In the genomic region with DNA sequence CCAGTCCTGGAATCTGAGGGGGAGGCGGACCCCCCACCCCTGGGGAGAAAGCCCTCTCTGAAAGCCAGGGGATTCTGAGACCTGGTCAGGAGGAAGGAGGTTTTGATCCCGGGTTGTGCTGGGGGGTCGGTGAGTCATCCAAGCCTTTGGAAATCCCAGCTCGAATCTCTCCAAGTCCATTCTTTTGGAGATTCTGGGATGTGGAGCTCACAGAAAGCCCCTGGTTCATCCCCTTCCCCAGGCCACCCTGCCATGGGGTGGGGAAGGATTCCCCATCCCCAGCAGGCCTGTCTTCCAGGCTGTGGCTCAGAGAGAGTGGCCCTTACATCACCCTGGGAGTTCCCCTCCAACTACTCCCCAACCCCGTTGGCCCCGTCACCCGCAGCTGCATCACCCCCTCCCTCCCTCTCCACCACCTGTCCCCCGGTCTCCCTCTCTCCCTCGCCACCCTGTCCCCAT, we compare ENCODE assay signal across 10 cellular contexts. TPM values are rescaled to one million over a fixed set of nuclear protein-coding genes. Genes with fewer than 3 reads are reported as not detected.
A peak's percentile ranks its signal among the peaks of the same experiment; 100 is the strongest.
DNase-seq lines count a peak whose midpoint lies in the region; ATAC-seq and TF ChIP-seq lines count a peak whose summit lies in the region.
"Had no signal": no experiment of that assay in that cellular context is flagged by ENCODE, and none has a peak within 500 bp of the region (broad histone marks: within the 10 kb centered on the region; RNA-seq: fewer than 3 reads in every experiment).

No MANE protein-coding gene starts in this region.

- no peaks in the 10 kb centered on the region for H3K9me3 Mint-ChIP-seq in memory B cell
- H3K9me3 Mint-ChIP-seq: naive thymus-derived CD8-positive, alpha-beta T cell; T-cell had no signal

- no peak overlapping the region for H3K27ac Mint-ChIP-seq in memory B cell
- H3K27ac Mint-ChIP-seq: T-cell had no signal

- CTCF ChIA-PET in Panc1 (lab: Charles Lee): no interaction called here
- CTCF ChIA-PET in A673 (lab: Charles Lee): no interaction called here

- H3K4me3 Mint-ChIP-seq in memory B cell: no peak overlapping the region
- H3K4me3 Mint-ChIP-seq: naive thymus-derived CD8-positive, alpha-beta T cell; T-cell had no signal

- H3K4me3 ChIP-seq in H7 (ENCODE audit: insufficient read depth, low read depth, low read length) (no peak overlapping the region), Panc1 (ENCODE audit: low read depth in 2 of 2, low read length in 2 of 2) (no peak overlapping the region), A673 (ENCODE audit: low read depth, low read length, poor library complexity, severe bottlenecking) (no peak overlapping the region)

- BruUV-seq in Panc1 (replicated peaks; lab: Mats Ljungman, UMichigan) (no TSS peak), A673 (replicated peaks; lab: Mats Ljungman, UMichigan) (no TSS peak)

- H3K4me1 Mint-ChIP-seq in memory B cell: peaks cover 26% of the 10 kb centered on the region

- in situ Hi-C loops in Panc1 (cut with HindIII; ENCODE audit: low pct_unique_long_range_greater_than_20kb, low sequenced_read_pairs): no loop called here

- ATAC-seq in Panc1 (no peak; the same call in 1 of the 2 replicates), memory B cell (ENCODE audit: low read depth) (peak; percentile 43), GM18517 (IDR thresholded peaks at IDR 0.05; ENCODE audit: unreplicated experiment) (no peak), GM18861 (IDR thresholded peaks at IDR 0.05; ENCODE audit: unreplicated experiment) (no peak)
- ATAC-seq: T-cell had no signal

- DNase-seq in GF-D8 (lab: John Stamatoyannopoulos, UW) (peak; percentile 15), H7 (peak; percentile 88), Panc1 (ENCODE audit: low read depth, low spot score) (no peak), memory B cell (ENCODE audit: low spot score in 2 of 2) (no peak), A673 (ENCODE audit: low spot score) (no peak), pons (ENCODE audit: low spot score) (no peak)
- DNase-seq: naive thymus-derived CD8-positive, alpha-beta T cell had no signal

- H3K36me3 ChIP-seq in H7 (replicated peaks; ENCODE audit: control insufficient read depth, insufficient read depth, low read length): no peaks in the 10 kb centered on the region
- H3K36me3 ChIP-seq in Panc1 (ENCODE audit: control insufficient read depth, insufficient read depth, low read length): no peaks in the 10 kb centered on the region
- no peaks in the 10 kb centered on the region for H3K36me3 ChIP-seq in A673 (ENCODE audit: insufficient read depth, low read length, poor library complexity, severe bottlenecking)

- peaks cover 9% of the 10 kb centered on the region for H3K27me3 Mint-ChIP-seq in memory B cell

- H3K4me1 ChIP-seq in Panc1 (ENCODE audit: control insufficient read depth, insufficient read depth, low read length) (peaks cover 54% of the 10 kb centered on the region), A673 (ENCODE audit: insufficient read depth, low read length, poor library complexity, severe bottlenecking) (peaks cover 7% of the 10 kb centered on the region)

- POLR2A ChIA-PET in Panc1 (lab: Charles Lee) (no interaction called here), A673 (lab: Charles Lee; ENCODE audit: low non-redundant PET) (interaction anchor here (0.6 kb wide), 1 partner anchor 8 kb away, joined by 5 read pairs; no protein-coding TSS in a partner anchor)

- no peak for TF ChIP-seq CTCF in Panc1 (IDR thresholded peaks at IDR 0.05)
- TF ChIP-seq CTCF in A673 (conservative IDR thresholded peaks at IDR 0.05; ENCODE audit: low read depth, low read length): no peak

- no peaks in the 10 kb centered on the region for H3K9me3 ChIP-seq in Panc1 (ENCODE audit: control insufficient read depth, insufficient read depth, low read depth, low read length)
- no peaks in the 10 kb centered on the region for H3K9me3 ChIP-seq in A673 (ENCODE audit: low read depth, low read length, poor library complexity, severe bottlenecking)

- intact Hi-C loops in Panc1 (cut with micrococcal nuclease; ENCODE audit: unreplicated experiment): loop anchor here (10.0 kb wide), 1 partner anchor 186 kb away; no protein-coding TSS in a partner anchor
- intact Hi-C loops in A673 (cut with micrococcal nuclease; ENCODE audit: unreplicated experiment): no loop called here

- peak overlapping the region; percentile 78 for H3K27ac ChIP-seq in Panc1 (ENCODE audit: low read length)
- H3K27ac ChIP-seq in A673 (ENCODE audit: low read depth, low read length, poor library complexity, severe bottlenecking): no peak overlapping the region

- H3K27me3 ChIP-seq in H7 (ENCODE audit: control insufficient read depth, insufficient read depth, low read length) (peaks cover 10% of the 10 kb centered on the region), Panc1 (ENCODE audit: control insufficient read depth, insufficient read depth, low read length) (no peaks in the 10 kb centered on the region), A673 (replicated peaks; ENCODE audit: insufficient read depth, low read depth, low read length, poor library complexity) (peaks cover 11% of the 10 kb centered on the region)

- no peaks in the 10 kb centered on the region for H3K36me3 Mint-ChIP-seq in memory B cell
- H3K36me3 Mint-ChIP-seq: naive thymus-derived CD8-positive, alpha-beta T cell; T-cell had no signal

RNA-seq across cellular contexts. Expression of a gene that starts 14.3 kb away (rescaled TPM):
- total RNA-seq in H7 (2014; rRNA removed; shearing (Covaris generic)): 0.21 TPM in 1 of 2 replicates, not detected in the other
- 2.6 TPM for total RNA-seq in Panc1 (2021; ENCODE audit: unreplicated experiment)
- polyA plus RNA-seq in Panc1 (2012; ENCODE audit: insufficient read length): 1.9 TPM
- not detected in 2 replicates for total RNA-seq in A673 (2021)
- total RNA-seq: naive thymus-derived CD8-positive, alpha-beta T cell had no signal
- polyA plus RNA-seq: naive thymus-derived CD8-positive, alpha-beta T cell had no signal

RNA-seq across cellular contexts. Expression of a gene that starts 14.5 kb away (rescaled TPM):
- 30.1 and 38.7 TPM in 2 replicates for total RNA-seq in H7 (2014; rRNA removed; shearing (Covaris generic))
- 491 TPM for total RNA-seq in Panc1 (2021; ENCODE audit: unreplicated experiment)
- 322 TPM for polyA plus RNA-seq in Panc1 (2012; ENCODE audit: insufficient read length)
- 5.5 and 7.0 TPM in 2 replicates for total RNA-seq in A673 (2021)
- polyA plus RNA-seq: naive thymus-derived CD8-positive, alpha-beta T cell had no signal

RNA-seq across cellular contexts. Expression of a gene that starts 24.8 kb away (rescaled TPM):
- not detected in 2 replicates for total RNA-seq in H7 (2014; rRNA removed; shearing (Covaris generic))
- total RNA-seq in Panc1 (2021; ENCODE audit: unreplicated experiment) (not detected), A673 (2021) (0.99 and 2.3 TPM in 2 replicates)
- not detected for polyA plus RNA-seq in Panc1 (2012; ENCODE audit: insufficient read length)
- total RNA-seq: naive thymus-derived CD8-positive, alpha-beta T cell; T-cell had no signal
- polyA plus RNA-seq: naive thymus-derived CD8-positive, alpha-beta T cell had no signal

RNA-seq across cellular contexts. Expression of a gene that starts 51.4 kb away (rescaled TPM):
- 56.1 and 59.8 TPM in 2 replicates for total RNA-seq in H7 (2014; rRNA removed; shearing (Covaris generic))
- 84.4 TPM for total RNA-seq in Panc1 (2021; ENCODE audit: unreplicated experiment)
- polyA plus RNA-seq in Panc1 (2012; ENCODE audit: insufficient read length): 80.5 TPM
- 103 and 106 TPM in 2 replicates for total RNA-seq in A673 (2021)

Comparison
In these comparisons a context has a peak if more than half of its experiments do, and no peak if none do; other contexts are left out.
1. DNase-seq: peak in GF-D8 (single experiment) and H7 (single experiment); none in Panc1 (single experiment), memory B cell (0 of 2), A673 (single experiment) and pons (single experiment).
2. RNA of a gene that starts 14.5 kb away (total RNA-seq): 491 TPM in Panc1 (single experiment); 30.1 to 38.7 TPM in H7 and 5.5 to 7.0 TPM in A673; every median in the first group is over 10 times any median in the second.